ENCODE assay signal across 16 cellular contexts in genomic region chr11:43130616-43131015, GRCh38.
DNase-seq lines count a peak whose midpoint lies in the region; ATAC-seq and TF ChIP-seq lines count a peak whose summit lies in the region.
"Had no signal": no experiment of that assay in that cellular context is flagged by ENCODE, and none has a peak within 500 bp of the region (broad histone marks: within the 10 kb centered on the region; RNA-seq: fewer than 3 reads in every experiment).

No MANE protein-coding gene starts in this region.

- no peak overlapping the region for H2BK12ac ChIP-seq in neuronal stem cell (ENCODE audit: low read length)

- no peak overlapping the region for H2AK5ac ChIP-seq in neuronal stem cell (ENCODE audit: low read depth, low read length)

- H3K4ac ChIP-seq in neuronal stem cell (ENCODE audit: low read length): no peak overlapping the region

- CTCF ChIA-PET in HEK293T (lab: Yijun Ruan, JAX): no interaction called here

- no peaks in the 10 kb centered on the region for H3K36me3 ChIP-seq in neuronal stem cell (replicated peaks in 1 of 2; ENCODE audit: control insufficient read depth in 2 of 2, insufficient read depth in 2 of 2, low read length in 2 of 2)
- H3K36me3 ChIP-seq: right lobe of liver had no signal

- H3K27me3 ChIP-seq in neuronal stem cell (ENCODE audit: control insufficient read depth in 3 of 3, insufficient read depth in 3 of 3, low read depth in 1 of 3, low read length in 3 of 3): no peaks in the 10 kb centered on the region
- H3K27me3 ChIP-seq: right lobe of liver had no signal

- POLR2A ChIA-PET in HEK293T (lab: Yijun Ruan, JAX): no interaction called here

- H3K9ac ChIP-seq in neuronal stem cell (ENCODE audit: low read depth, low read length, poor library complexity): no peak overlapping the region

- H3K4me2 ChIP-seq in neuronal stem cell (ENCODE audit: insufficient read depth, low read length, poor library complexity, severe bottlenecking): no peak overlapping the region
- H3K4me2 ChIP-seq: PC-9 had no signal

- no peaks in the 10 kb centered on the region for H3K9me3 ChIP-seq in neuronal stem cell (replicated peaks in 1 of 2; ENCODE audit: control insufficient read depth in 2 of 2, insufficient read depth in 1 of 2, low read depth in 1 of 2, low read length in 2 of 2)
- H3K9me3 ChIP-seq: right lobe of liver had no signal

- no peak overlapping the region for H2AFZ ChIP-seq in neuronal stem cell (ENCODE audit: low read length)
- H2AFZ ChIP-seq: PC-9 had no signal

- H3K23ac ChIP-seq in neuronal stem cell (ENCODE audit: low read depth, low read length, poor library complexity): no peak overlapping the region

- no peak overlapping the region for H2BK15ac ChIP-seq in neuronal stem cell (ENCODE audit: low read length)

- no peaks in the 10 kb centered on the region for H3K79me1 ChIP-seq in neuronal stem cell (ENCODE audit: low read depth, low read length)

- H4K91ac ChIP-seq in neuronal stem cell (ENCODE audit: low read depth, low read length, poor library complexity): no peak overlapping the region

- H3K18ac ChIP-seq in neuronal stem cell (ENCODE audit: low read length): no peak overlapping the region

- H3K4me3 ChIP-seq in neuronal stem cell (ENCODE audit: low read length in 2 of 2): no peak overlapping the region
- H3K4me3 ChIP-seq: PC-9, right lobe of liver had no signal

- no peak overlapping the region for H3K14ac ChIP-seq in neuronal stem cell (ENCODE audit: low read length)

- DNase-seq in NCI-H1092 (lab: John Stamatoyannopoulos, UW) (peak; percentile 4), NCI-H1092 treated with DMSO at 0.1 percent for 48 hours (lab: John Stamatoyannopoulos, UW) (no peak), HT-29 (ENCODE audit: low spot score) (peak; percentile 5), cerebellar cortex (ENCODE audit: low spot score) (peak; percentile 58), neuronal stem cell (ENCODE audit: low spot score) (peak; percentile 29), HEK293T (ENCODE audit: extremely low spot score) (no peak)
- DNase-seq: activated naive CD8-positive, alpha-beta T cell treated with anti-CD3 and anti-CD28 coated beads for 36 hours; DMS 273 treated with DMSO at 0.1 percent for 48 hours; effector memory CD4-positive, alpha-beta T cell; mesenchymal stem cell; NCI-H1694; PC-9; right lobe of liver; T-helper 9 cell had no signal

- H4K8ac ChIP-seq in neuronal stem cell (ENCODE audit: low read depth, low read length): no peak overlapping the region

- ATAC-seq in HG02970 (IDR thresholded peaks at IDR 0.05; ENCODE audit: low FRiP score, unreplicated experiment) (no peak), HG03280 (IDR thresholded peaks at IDR 0.05; ENCODE audit: unreplicated experiment) (no peak)

- no peak overlapping the region for H2BK5ac ChIP-seq in neuronal stem cell (ENCODE audit: low read length)

- no peak overlapping the region for H3K27ac ChIP-seq in neuronal stem cell (replicated peaks; ENCODE audit: low read length)
- H3K27ac ChIP-seq: PC-9, right lobe of liver had no signal

- H3K4me1 ChIP-seq in neuronal stem cell (ENCODE audit: control insufficient read depth in 2 of 2, insufficient read depth in 1 of 2, low read depth in 1 of 2, low read length in 2 of 2): peaks cover 0 to 2% of the 10 kb centered on the region in 2 donors
- H3K4me1 ChIP-seq: right lobe of liver had no signal

- H2BK120ac ChIP-seq in neuronal stem cell (ENCODE audit: low read depth, low read length): no peak overlapping the region

- no CpG with 5 or more reads among the region's 2 CpGs for WGBS in neuronal stem cell (ENCODE audit: extremely low coverage in 2 of 2, insufficient read length in 2 of 2, insufficient replicate concordance in 1 of 2), 2 donors

TF ChIP-seq in HEK293T, 16 proteins besides CTCF, POLR2A, EP300 and RAD21:
- no peak for TF ChIP-seq TARDBP (IDR thresholded peaks at IDR 0.05)
- no peak for TF ChIP-seq SUZ12 (IDR thresholded peaks at IDR 0.05)
- no peak for TF ChIP-seq FOXA1 (IDR thresholded peaks at IDR 0.05)

Comparison
In these comparisons a context has a peak if more than half of its experiments do, and no peak if none do; other contexts are left out.
1. DNase-seq: peak in NCI-H1092 (single experiment), HT-29 (single experiment), cerebellar cortex (single experiment) and neuronal stem cell (single experiment); none in NCI-H1092 treated with DMSO at 0.1 percent for 48 hours (single experiment) and HEK293T (single experiment).